8 cellular contexts compared by ENCODE assay signal in genomic region chr6:52995079-52995912, GRCh38. TPM values are rescaled to one million over a fixed set of nuclear protein-coding genes. Genes with fewer than 3 reads are reported as not detected.
A peak's percentile ranks its signal among the peaks of the same experiment; 100 is the strongest.
DNase-seq lines count a peak whose midpoint lies in the region; ATAC-seq, FAIRE-seq and TF ChIP-seq lines count a peak whose summit lies in the region.
"Not testable (repeated sequence)": the region's sequence is repeated elsewhere in the genome, so short reads cannot be mapped to it uniquely, and the experiment has no call there.

A gene with protein sequence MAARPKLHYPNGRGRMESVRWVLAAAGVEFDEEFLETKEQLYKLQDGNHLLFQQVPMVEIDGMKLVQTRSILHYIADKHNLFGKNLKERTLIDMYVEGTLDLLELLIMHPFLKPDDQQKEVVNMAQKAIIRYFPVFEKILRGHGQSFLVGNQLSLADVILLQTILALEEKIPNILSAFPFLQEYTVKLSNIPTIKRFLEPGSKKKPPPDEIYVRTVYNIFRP (minus strand): TSS chr6:52995284. CDS start chr6:52994243, 1,041 bp downstream.

- WGBS in psoas muscle, 3 donors: 0 to 4% (median 1%) methylated on average over 27 to 40 of the region's 41 CpGs

- not testable (repeated sequence) for FAIRE-seq in urothelium cell line (lab: Jason Lieb, UNC)

- H3K9me3 ChIP-seq in T-helper 17 cell (ENCODE audit: control insufficient read depth, low read length, poor library complexity, severe bottlenecking); right atrium auricular region; psoas muscle: not testable (repeated sequence)

- TF ChIP-seq CTCF in GM13976 (IDR thresholded peaks at IDR 0.05; ENCODE audit: borderline replicate concordance, control extremely low read depth, extremely low read depth, insufficient read depth, missing control alignments) (peak; percentile 75), right atrium auricular region (IDR thresholded peaks at IDR 0.05) (peak; percentile 45 to 78), psoas muscle (IDR thresholded peaks at IDR 0.05) (peak; percentile 74)

- peak within 1 kb of the TSS; percentile 94 for H3K4me3 Mint-ChIP-seq in T-helper 17 cell

- H3K27ac Mint-ChIP-seq in T-helper 17 cell: peak within 1 kb of the TSS; percentile 98

- H3K36me3 Mint-ChIP-seq in T-helper 17 cell (ENCODE audit: low read depth): not testable (repeated sequence)

- DNase-seq in GM13976 (ENCODE audit: low spot score) (peak; percentile 94), NCI-H1694 (lab: John Stamatoyannopoulos, UW) (peak; percentile 81), T-helper 17 cell (peak; percentile 77 to 80 (median 79)), anterior cingulate cortex (lab: John Stamatoyannopoulos, UW) (peak; percentile 55 to 98 (median 94)), right atrium auricular region (ENCODE audit: low spot score) (peak; percentile 96), psoas muscle (peak; percentile 97 to 98), urothelium cell line (ENCODE audit: low spot score) (peak; percentile 99)

- not testable (repeated sequence) for H3K27me3 ChIP-seq in right atrium auricular region; psoas muscle (ENCODE audit: insufficient read depth in 3 of 3, low read length in 2 of 3)

- H3K27ac ChIP-seq in right atrium auricular region (peak within 1 kb of the TSS; percentile 90 to 96), psoas muscle (peak within 1 kb of the TSS; percentile 93)

- intact Hi-C loops in psoas muscle (cut with DNase I): loop anchor here (5.0 to 10.0 kb wide), 5 partner anchors 42 to 840 kb away; no protein-coding TSS in a partner anchor

- not testable (repeated sequence) for H3K36me3 ChIP-seq in right atrium auricular region; psoas muscle (ENCODE audit: insufficient read depth in 1 of 2, low read depth in 1 of 2)

- H3K4me3 ChIP-seq in right atrium auricular region: peak within 1 kb of the TSS; percentile 67 to 68
- peak within 1 kb of the TSS; percentile 92 for H3K4me3 ChIP-seq in psoas muscle

- in situ Hi-C loops in GM13976 (cut with MboI; ENCODE audit: low sequenced_read_pairs, unreplicated experiment): not testable (repeated sequence)

- H3K4me1 ChIP-seq in right atrium auricular region (peaks cover 0 to 23% of the 10 kb centered on the region in 2 donors), psoas muscle (peaks cover 19% of the 10 kb centered on the region)

- peak; percentile 97 for ATAC-seq in HG02885 (IDR thresholded peaks at IDR 0.05; ENCODE audit: poor library complexity, unreplicated experiment)
- ATAC-seq in T-helper 17 cell: peak; percentile 96
- ATAC-seq in psoas muscle: peak; percentile 97 to 100 (median 100)

- H3K4me1 Mint-ChIP-seq in T-helper 17 cell: peaks cover 27% of the 10 kb centered on the region

- not testable (repeated sequence) for H3K27me3 Mint-ChIP-seq in T-helper 17 cell

RNA-seq across cellular contexts. Expression of the gene that starts here (rescaled TPM):
- total RNA-seq in T-helper 17 cell (under 1 TPM; 0.60 to 0.87 TPM), right atrium auricular region (10 to 100 TPM in 1 of 2 donors, 1 to 10 TPM in 1; 9.3 to 12.1 TPM), psoas muscle (10 to 100 TPM; 11.2 to 16.9 (median 13.4) TPM)
- 10 to 100 TPM in 2 of 3 donors, 1 to 10 TPM in 1; 4.8 to 20.1 (median 10.2) TPM for polyA plus RNA-seq in psoas muscle

Comparison
In these comparisons a context has a peak if more than half of its experiments do, and no peak if none do; other contexts are left out.
1. Peak in every context shown above with its lines: DNase-seq, ATAC-seq, H3K4me3 ChIP-seq and H3K27ac ChIP-seq.
2. RNA of the gene that starts here (total RNA-seq): 11.2 to 16.9 TPM in psoas muscle and 9.3 to 12.1 TPM in right atrium auricular region; 0.60 to 0.87 TPM in T-helper 17 cell; every median in the first group is over 4 times any median in the second.
3. Peak in DNase-seq and ATAC-seq in T-helper 17 cell; RNA of the gene not detected or under 1 TPM.